ENCODE assay signal across 8 cellular contexts in the genomic region with DNA sequence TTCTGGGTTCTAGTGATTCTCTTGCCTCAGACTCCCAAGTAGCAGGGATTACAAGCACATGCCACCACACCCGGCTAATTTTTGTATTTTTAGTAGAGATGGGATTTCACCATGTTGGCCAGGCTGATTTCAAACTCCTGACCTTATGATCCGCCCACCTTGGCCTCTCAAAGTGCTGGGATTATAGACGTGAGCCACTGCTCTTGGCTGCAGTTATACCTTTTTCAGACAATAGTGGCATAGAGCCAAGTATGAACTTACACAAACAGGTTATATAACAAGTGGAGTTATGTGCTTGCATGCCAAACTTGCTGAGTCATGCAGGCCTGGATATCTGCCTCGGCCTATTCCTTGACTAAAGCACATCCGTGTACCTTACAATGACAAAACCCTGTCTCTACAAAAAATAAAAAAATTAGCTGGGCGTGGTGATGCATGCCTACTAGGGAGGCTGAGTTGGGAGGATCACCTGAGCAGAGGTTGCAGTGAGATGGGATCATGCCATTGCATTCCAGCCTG. TPM values are rescaled to one million over a fixed set of nuclear protein-coding genes. Genes with fewer than 3 reads are reported as not detected.
DNase-seq lines count a peak whose midpoint lies in the region; TF ChIP-seq lines count a peak whose summit lies in the region.
"Not testable (repeated sequence)": the region's sequence is repeated elsewhere in the genome, so short reads cannot be mapped to it uniquely, and the experiment has no call there.

No MANE protein-coding gene starts in this region.

- TF ChIP-seq POLR2A in erythroblast (IDR thresholded peaks at IDR 0.05; ENCODE audit: low read length); ovary (IDR thresholded peaks at IDR 0.05): not testable (repeated sequence)

- not testable (repeated sequence) for H3K79me2 ChIP-seq in KMS-11 (ENCODE audit: insufficient read depth, low read depth)

- not testable (repeated sequence) for H3K27ac ChIP-seq in KMS-11
- peak overlapping the region; percentile 22 to 84 for H3K27ac ChIP-seq in ovary
- H3K27ac ChIP-seq in tibial artery: peak overlapping the region in 1 of 2 donors; percentile 57

- H3K27ac Mint-ChIP-seq in activated naive CD4-positive, alpha-beta T cell treated with anti-CD3 and anti-CD28 coated beads for 36 hours: not testable (repeated sequence)

- not testable (repeated sequence) for H3K4me2 ChIP-seq in KMS-11

- TF ChIP-seq EP300 in ovary (IDR thresholded peaks at IDR 0.05): not testable (repeated sequence)

- not testable (repeated sequence) for H3K27me3 ChIP-seq in KMS-11 (ENCODE audit: insufficient read depth, low read depth); ovary; tibial artery

- not testable (repeated sequence) for H3K4me3 Mint-ChIP-seq in activated naive CD4-positive, alpha-beta T cell treated with anti-CD3 and anti-CD28 coated beads for 36 hours

- not testable (repeated sequence) for H3K36me3 ChIP-seq in KMS-11 (ENCODE audit: insufficient read depth); ovary; tibial artery

- not testable (repeated sequence) for H3K27me3 Mint-ChIP-seq in activated naive CD4-positive, alpha-beta T cell treated with anti-CD3 and anti-CD28 coated beads for 36 hours (ENCODE audit: low read depth)

- not testable (repeated sequence) for H4K20me1 ChIP-seq in KMS-11 (ENCODE audit: insufficient read depth)

- H3K4me1 Mint-ChIP-seq in activated naive CD4-positive, alpha-beta T cell treated with anti-CD3 and anti-CD28 coated beads for 36 hours (ENCODE audit: low read depth): not testable (repeated sequence)

- H3K4me1 ChIP-seq in KMS-11 (ENCODE audit: low read depth, poor library complexity, severe bottlenecking): not testable (repeated sequence)
- H3K4me1 ChIP-seq in ovary (ENCODE audit: insufficient read depth) (peaks cover 15% of the 10 kb centered on the region), tibial artery (peaks cover 0 to 15% (median 7%) of the 10 kb centered on the region in 4 donors)

- not testable (repeated sequence) for H3K4me3 ChIP-seq in KMS-11 (IDR thresholded peaks at IDR 0.05; ENCODE audit: insufficient read depth, low read depth, low read length); ovary; tibial artery

- peak; percentile 56 for DNase-seq in DMS 273 (lab: John Stamatoyannopoulos, UW; ENCODE audit: unreplicated experiment)
- DNase-seq in NOMO-1 treated with dmso at 0.1 percent for 144 hours (lab: John Stamatoyannopoulos, UW; ENCODE audit: unreplicated experiment): peak; percentile 4
- DNase-seq in activated naive CD4-positive, alpha-beta T cell treated with anti-CD3 and anti-CD28 coated beads for 36 hours: peak; percentile 20
- DNase-seq in erythroblast (lab: John Stamatoyannopoulos, UW): peak; percentile 77 to 83
- peak; percentile 92 for DNase-seq in iris pigment epithelial cell (ENCODE audit: low read depth)
- peak; percentile 78 to 87 (median 85) for DNase-seq in ovary
- peak; percentile 58 to 78 for DNase-seq in tibial artery

- peak overlapping the region; percentile 26; the same call in 1 of the 2 replicates for H2AFZ ChIP-seq in KMS-11 (ENCODE audit: low read depth)

- H3K9ac ChIP-seq in KMS-11: not testable (repeated sequence)

- WGBS in ovary, 3 donors: 3 to 6% (median 5%) methylated on average over 6 of the region's 6 CpGs

- TF ChIP-seq CTCF in KMS-11 (conservative IDR thresholded peaks at IDR 0.05; ENCODE audit: low read depth, low read length); ovary (IDR thresholded peaks at IDR 0.05); tibial artery (IDR thresholded peaks at IDR 0.05): not testable (repeated sequence)

- intact Hi-C loops in activated naive CD4-positive, alpha-beta T cell treated with anti-CD3 and anti-CD28 coated beads for 36 hours (cut with micrococcal nuclease); ovary (cut with DNase I); tibial artery (cut with DNase I; ENCODE audit: low total_unique reads): not testable (repeated sequence)

- CTCF ChIA-PET in activated naive CD4-positive, alpha-beta T cell treated with anti-CD3 and anti-CD28 coated beads for 36 hours (lab: Charles Lee): interaction anchor here (0.5 kb wide), 1 partner anchor 69 kb away, joined by 3 read pairs; no protein-coding TSS in a partner anchor

- H3K36me3 Mint-ChIP-seq in activated naive CD4-positive, alpha-beta T cell treated with anti-CD3 and anti-CD28 coated beads for 36 hours (ENCODE audit: low read depth): not testable (repeated sequence)

- not testable (repeated sequence) for H3K9me3 ChIP-seq in ovary, tibial artery

- H3K9me3 Mint-ChIP-seq in activated naive CD4-positive, alpha-beta T cell treated with anti-CD3 and anti-CD28 coated beads for 36 hours: not testable (repeated sequence)

RNA-seq across cellular contexts. Expression of gene KLHDC8B, which starts 47.1 kb away (rescaled TPM):
- 1 to 10 TPM; 1.8 to 2.4 TPM for total RNA-seq in activated naive CD4-positive, alpha-beta T cell treated with anti-CD3 and anti-CD28 coated beads for 36 hours
- 100 to 1,000 TPM in 5 of 7 donors, 10 to 100 TPM in 2; 67.1 to 244 (median 131) TPM for total RNA-seq in ovary
- polyA plus RNA-seq in ovary: 100 to 1,000 TPM in 1 of 2 donors, 10 to 100 TPM in 1; 84.6 to 109 TPM

RNA-seq across cellular contexts. Expression of gene CCDC71, which starts 52.4 kb away (rescaled TPM):
- total RNA-seq in activated naive CD4-positive, alpha-beta T cell treated with anti-CD3 and anti-CD28 coated beads for 36 hours: 10 to 100 TPM; 11.8 to 12.8 TPM
- total RNA-seq in ovary: 10 to 100 TPM; 24.8 to 39.0 (median 32.7) TPM
- 10 to 100 TPM in 1 of 2 donors, 1 to 10 TPM in 1; 6.9 to 30.9 TPM for polyA plus RNA-seq in ovary

RNA-seq across cellular contexts. Expression of gene C3orf62, which starts 58.5 kb away (rescaled TPM):
- 1 to 10 TPM; 1.7 TPM for total RNA-seq in activated naive CD4-positive, alpha-beta T cell treated with anti-CD3 and anti-CD28 coated beads for 36 hours
- 10 to 100 TPM in 1 of 7 donors, 1 to 10 TPM in 6; 1.3 to 11.1 (median 6.6) TPM for total RNA-seq in ovary
- 1 to 10 TPM; 5.0 to 7.9 TPM for polyA plus RNA-seq in ovary

Comparison
In these comparisons a context has a peak if more than half of its experiments do, and no peak if none do; other contexts are left out.
1. DNase-seq: peak in every context shown above with its lines; median percentile 92 in iris pigment epithelial cell; 85 in ovary; 80 in erythroblast; 68 in tibial artery; 56 in DMS 273; 20 in activated naive CD4-positive, alpha-beta T cell treated with anti-CD3 and anti-CD28 coated beads for 36 hours; 4 in NOMO-1 treated with dmso at 0.1 percent for 144 hours.
2. RNA of gene KLHDC8B, which starts 47.1 kb away (total RNA-seq): 67.1 to 244 TPM in ovary; 1.8 to 2.4 TPM in activated naive CD4-positive, alpha-beta T cell treated with anti-CD3 and anti-CD28 coated beads for 36 hours; every median in the first group is over 10 times any median in the second.